ENCODE assay signal across 1 cellular context in the genomic region with DNA sequence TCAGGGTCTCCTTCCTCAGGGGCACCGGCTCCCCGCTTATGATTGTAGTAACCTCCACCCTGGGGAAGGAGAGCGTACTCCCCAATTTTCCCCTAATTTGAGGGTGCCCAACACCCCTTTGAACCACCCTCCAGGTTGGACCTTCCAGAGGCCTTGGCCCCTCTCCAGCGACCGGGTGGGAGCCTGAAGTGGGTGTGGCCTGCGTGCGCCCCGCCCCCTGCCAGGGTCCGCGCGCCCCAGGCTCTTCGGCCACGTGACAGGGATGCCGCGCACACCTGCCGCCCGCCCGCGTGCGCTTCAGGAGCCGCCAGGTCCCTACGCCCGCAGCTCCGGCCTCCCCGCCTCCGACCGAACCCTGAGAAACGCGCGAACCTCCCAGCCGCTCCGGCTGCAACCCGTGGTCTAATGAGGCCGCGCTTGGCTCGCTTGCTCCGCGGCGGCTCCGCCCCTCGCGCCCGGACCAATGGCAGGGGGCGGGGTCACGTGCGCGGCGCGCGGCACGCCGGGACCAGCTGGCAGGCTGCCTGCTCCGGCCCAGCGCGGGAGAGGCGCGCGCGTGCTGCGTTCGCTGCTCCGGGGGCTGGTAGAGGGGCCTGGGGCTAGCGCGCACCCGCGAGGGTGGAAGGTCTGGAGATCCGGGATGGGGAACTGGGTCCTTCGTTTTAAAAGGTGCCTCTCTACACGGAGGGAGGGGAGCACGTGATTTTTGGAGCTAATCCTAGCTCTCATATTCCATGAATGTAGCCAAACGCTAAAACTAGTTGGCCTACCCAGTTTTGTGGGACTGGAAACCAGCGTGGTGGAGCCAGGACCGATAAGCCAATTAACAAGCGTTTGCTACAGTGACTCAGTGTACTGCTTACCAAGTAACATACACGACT.
TF ChIP-seq lines count a peak whose summit lies in the region.

A gene (minus strand): TSS at position 404 of the 881 bp plus-strand sequence. CDS start 618 bp downstream, outside the sequence.

TF ChIP-seq in HepG2, 621 proteins besides CTCF, POLR2A, EP300 and RAD21 (continued from another document and continues in another):
- TF ChIP-seq, protein P1, sequence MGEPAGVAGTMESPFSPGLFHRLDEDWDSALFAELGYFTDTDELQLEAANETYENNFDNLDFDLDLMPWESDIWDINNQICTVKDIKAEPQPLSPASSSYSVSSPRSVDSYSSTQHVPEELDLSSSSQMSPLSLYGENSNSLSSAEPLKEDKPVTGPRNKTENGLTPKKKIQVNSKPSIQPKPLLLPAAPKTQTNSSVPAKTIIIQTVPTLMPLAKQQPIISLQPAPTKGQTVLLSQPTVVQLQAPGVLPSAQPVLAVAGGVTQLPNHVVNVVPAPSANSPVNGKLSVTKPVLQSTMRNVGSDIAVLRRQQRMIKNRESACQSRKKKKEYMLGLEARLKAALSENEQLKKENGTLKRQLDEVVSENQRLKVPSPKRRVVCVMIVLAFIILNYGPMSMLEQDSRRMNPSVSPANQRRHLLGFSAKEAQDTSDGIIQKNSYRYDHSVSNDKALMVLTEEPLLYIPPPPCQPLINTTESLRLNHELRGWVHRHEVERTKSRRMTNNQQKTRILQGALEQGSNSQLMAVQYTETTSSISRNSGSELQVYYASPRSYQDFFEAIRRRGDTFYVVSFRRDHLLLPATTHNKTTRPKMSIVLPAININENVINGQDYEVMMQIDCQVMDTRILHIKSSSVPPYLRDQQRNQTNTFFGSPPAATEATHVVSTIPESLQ (CRISPR knock-in tag; conservative IDR thresholded peaks at IDR 0.05) = no peak
- peak; percentile 59; the same call in 1 of the 2 replicates for TF ChIP-seq ZNF230 (CRISPR knock-in tag; IDR thresholded peaks at IDR 0.05)
- TF ChIP-seq, protein P2, sequence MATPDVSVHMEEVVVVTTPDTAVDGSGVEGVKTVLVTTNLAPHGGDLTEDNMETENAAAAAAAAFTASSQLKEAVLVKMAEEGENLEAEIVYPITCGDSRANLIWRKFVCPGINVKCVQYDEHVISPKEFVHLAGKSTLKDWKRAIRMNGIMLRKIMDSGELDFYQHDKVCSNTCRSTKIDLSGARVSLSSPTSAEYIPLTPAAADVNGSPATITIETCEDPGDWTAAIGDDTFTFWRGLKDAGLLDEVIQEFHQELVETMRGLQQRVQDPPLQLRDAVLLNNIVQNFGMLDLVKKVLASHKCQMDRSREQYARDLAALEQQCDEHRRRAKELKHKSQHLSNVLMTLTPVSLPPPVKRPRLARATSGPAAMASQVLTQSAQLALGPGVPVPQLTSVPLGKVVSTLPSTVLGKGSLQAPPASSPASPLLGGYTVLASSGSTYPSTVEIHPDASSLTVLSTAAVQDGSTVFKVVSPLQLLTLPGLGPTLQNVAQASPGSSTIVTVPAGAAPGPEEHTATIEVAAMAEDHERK (CRISPR knock-in tag; IDR thresholded peaks at IDR 0.05; ENCODE audit: low read depth) = no peak
- TF ChIP-seq XRCC5 (optimal IDR thresholded peaks at IDR 0.05; ENCODE audit: low read length) = peak; percentile 65
- TF ChIP-seq XBP1 (CRISPR knock-in tag; IDR thresholded peaks at IDR 0.05) = no peak; the same call in 1 of the 2 replicates
- peak; percentile 94; the same call in 1 of the 2 replicates for TF ChIP-seq ZNF598 (CRISPR knock-in tag; IDR thresholded peaks at IDR 0.05; ENCODE audit: borderline replicate concordance)
- peak; percentile 79 for TF ChIP-seq ASH2L (IDR thresholded peaks at IDR 0.05; ENCODE audit: insufficient read length, low read depth, low read length)
- TF ChIP-seq ZNF350 (CRISPR knock-in tag; IDR thresholded peaks at IDR 0.05; ENCODE audit: borderline replicate concordance, low read depth) = no peak
- 0 out of 2 replicates have a peak, but pooled peaks have one; percentile 37 for TF ChIP-seq MLLT10 (CRISPR knock-in tag; IDR thresholded peaks at IDR 0.05)
- TF ChIP-seq ZNF326 (CRISPR knock-in tag; IDR thresholded peaks at IDR 0.05; ENCODE audit: borderline replicate concordance) = no peak
- peak; percentile 79 for TF ChIP-seq PHF8 (CRISPR knock-in tag; IDR thresholded peaks at IDR 0.05)
- TF ChIP-seq, protein P3, sequence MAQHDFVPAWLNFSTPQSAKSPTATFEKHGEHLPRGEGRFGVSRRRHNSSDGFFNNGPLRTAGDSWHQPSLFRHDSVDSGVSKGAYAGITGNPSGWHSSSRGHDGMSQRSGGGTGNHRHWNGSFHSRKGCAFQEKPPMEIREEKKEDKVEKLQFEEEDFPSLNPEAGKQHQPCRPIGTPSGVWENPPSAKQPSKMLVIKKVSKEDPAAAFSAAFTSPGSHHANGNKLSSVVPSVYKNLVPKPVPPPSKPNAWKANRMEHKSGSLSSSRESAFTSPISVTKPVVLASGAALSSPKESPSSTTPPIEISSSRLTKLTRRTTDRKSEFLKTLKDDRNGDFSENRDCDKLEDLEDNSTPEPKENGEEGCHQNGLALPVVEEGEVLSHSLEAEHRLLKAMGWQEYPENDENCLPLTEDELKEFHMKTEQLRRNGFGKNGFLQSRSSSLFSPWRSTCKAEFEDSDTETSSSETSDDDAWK (CRISPR knock-in tag; IDR thresholded peaks at IDR 0.05) = no peak
- no peak for TF ChIP-seq MZF1 (CRISPR knock-in tag; IDR thresholded peaks at IDR 0.05; ENCODE audit: borderline replicate concordance)
- TF ChIP-seq PLRG1 (conservative IDR thresholded peaks at IDR 0.05) = no peak
- TF ChIP-seq ZSCAN21 (CRISPR knock-in tag; IDR thresholded peaks at IDR 0.05; ENCODE audit: borderline replicate concordance) = peak; percentile 98
- TF ChIP-seq RFXAP (CRISPR knock-in tag; IDR thresholded peaks at IDR 0.05; ENCODE audit: borderline replicate concordance) = peak; percentile 80
- no peak for TF ChIP-seq CCAR2 (optimal IDR thresholded peaks at IDR 0.05; ENCODE audit: low read depth, low read length)
- TF ChIP-seq, protein P4, sequence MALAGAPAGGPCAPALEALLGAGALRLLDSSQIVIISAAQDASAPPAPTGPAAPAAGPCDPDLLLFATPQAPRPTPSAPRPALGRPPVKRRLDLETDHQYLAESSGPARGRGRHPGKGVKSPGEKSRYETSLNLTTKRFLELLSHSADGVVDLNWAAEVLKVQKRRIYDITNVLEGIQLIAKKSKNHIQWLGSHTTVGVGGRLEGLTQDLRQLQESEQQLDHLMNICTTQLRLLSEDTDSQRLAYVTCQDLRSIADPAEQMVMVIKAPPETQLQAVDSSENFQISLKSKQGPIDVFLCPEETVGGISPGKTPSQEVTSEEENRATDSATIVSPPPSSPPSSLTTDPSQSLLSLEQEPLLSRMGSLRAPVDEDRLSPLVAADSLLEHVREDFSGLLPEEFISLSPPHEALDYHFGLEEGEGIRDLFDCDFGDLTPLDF (CRISPR knock-in tag; IDR thresholded peaks at IDR 0.05) = no peak; the same call in 1 of the 2 replicates
- no peak for TF ChIP-seq SRSF4 (IDR thresholded peaks at IDR 0.05; ENCODE audit: low read depth, low read length, poor library complexity, severe bottlenecking)
- TF ChIP-seq NFKB2 (CRISPR knock-in tag; IDR thresholded peaks at IDR 0.05; ENCODE audit: borderline replicate concordance) = peak; percentile 99
- TF ChIP-seq ZNF550 (CRISPR knock-in tag; IDR thresholded peaks at IDR 0.05; ENCODE audit: borderline replicate concordance) = no peak
- TF ChIP-seq, protein P5, sequence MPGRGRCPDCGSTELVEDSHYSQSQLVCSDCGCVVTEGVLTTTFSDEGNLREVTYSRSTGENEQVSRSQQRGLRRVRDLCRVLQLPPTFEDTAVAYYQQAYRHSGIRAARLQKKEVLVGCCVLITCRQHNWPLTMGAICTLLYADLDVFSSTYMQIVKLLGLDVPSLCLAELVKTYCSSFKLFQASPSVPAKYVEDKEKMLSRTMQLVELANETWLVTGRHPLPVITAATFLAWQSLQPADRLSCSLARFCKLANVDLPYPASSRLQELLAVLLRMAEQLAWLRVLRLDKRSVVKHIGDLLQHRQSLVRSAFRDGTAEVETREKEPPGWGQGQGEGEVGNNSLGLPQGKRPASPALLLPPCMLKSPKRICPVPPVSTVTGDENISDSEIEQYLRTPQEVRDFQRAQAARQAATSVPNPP (CRISPR knock-in tag; IDR thresholded peaks at IDR 0.05) = peak; percentile 99
- TF ChIP-seq MBD4 (IDR thresholded peaks at IDR 0.05; ENCODE audit: borderline replicate concordance, low read length) = no peak
- TF ChIP-seq ZNF383 (CRISPR knock-in tag; IDR thresholded peaks at IDR 0.05; ENCODE audit: borderline replicate concordance) = 0 out of 2 replicates have a peak, but pooled peaks have one; percentile 51
- TF ChIP-seq FOXA1 (IDR thresholded peaks at IDR 0.05) = no peak
- TF ChIP-seq FOXA1 (CRISPR knock-in tag; IDR thresholded peaks at IDR 0.05) = no peak
- TF ChIP-seq SIN3B (IDR thresholded peaks at IDR 0.05; ENCODE audit: low read length) = no peak
- TF ChIP-seq, protein P6, sequence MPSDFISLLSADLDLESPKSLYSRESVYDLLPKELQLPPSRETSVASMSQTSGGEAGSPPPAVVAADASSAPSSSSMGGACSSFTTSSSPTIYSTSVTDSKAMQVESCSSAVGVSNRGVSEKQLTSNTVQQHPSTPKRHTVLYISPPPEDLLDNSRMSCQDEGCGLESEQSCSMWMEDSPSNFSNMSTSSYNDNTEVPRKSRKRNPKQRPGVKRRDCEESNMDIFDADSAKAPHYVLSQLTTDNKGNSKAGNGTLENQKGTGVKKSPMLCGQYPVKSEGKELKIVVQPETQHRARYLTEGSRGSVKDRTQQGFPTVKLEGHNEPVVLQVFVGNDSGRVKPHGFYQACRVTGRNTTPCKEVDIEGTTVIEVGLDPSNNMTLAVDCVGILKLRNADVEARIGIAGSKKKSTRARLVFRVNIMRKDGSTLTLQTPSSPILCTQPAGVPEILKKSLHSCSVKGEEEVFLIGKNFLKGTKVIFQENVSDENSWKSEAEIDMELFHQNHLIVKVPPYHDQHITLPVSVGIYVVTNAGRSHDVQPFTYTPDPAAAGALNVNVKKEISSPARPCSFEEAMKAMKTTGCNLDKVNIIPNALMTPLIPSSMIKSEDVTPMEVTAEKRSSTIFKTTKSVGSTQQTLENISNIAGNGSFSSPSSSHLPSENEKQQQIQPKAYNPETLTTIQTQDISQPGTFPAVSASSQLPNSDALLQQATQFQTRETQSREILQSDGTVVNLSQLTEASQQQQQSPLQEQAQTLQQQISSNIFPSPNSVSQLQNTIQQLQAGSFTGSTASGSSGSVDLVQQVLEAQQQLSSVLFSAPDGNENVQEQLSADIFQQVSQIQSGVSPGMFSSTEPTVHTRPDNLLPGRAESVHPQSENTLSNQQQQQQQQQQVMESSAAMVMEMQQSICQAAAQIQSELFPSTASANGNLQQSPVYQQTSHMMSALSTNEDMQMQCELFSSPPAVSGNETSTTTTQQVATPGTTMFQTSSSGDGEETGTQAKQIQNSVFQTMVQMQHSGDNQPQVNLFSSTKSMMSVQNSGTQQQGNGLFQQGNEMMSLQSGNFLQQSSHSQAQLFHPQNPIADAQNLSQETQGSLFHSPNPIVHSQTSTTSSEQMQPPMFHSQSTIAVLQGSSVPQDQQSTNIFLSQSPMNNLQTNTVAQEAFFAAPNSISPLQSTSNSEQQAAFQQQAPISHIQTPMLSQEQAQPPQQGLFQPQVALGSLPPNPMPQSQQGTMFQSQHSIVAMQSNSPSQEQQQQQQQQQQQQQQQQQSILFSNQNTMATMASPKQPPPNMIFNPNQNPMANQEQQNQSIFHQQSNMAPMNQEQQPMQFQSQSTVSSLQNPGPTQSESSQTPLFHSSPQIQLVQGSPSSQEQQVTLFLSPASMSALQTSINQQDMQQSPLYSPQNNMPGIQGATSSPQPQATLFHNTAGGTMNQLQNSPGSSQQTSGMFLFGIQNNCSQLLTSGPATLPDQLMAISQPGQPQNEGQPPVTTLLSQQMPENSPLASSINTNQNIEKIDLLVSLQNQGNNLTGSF (CRISPR knock-in tag; IDR thresholded peaks at IDR 0.05) = peak; percentile 97
- TF ChIP-seq KMT2B (CRISPR knock-in tag; IDR thresholded peaks at IDR 0.05) = 0 out of 2 replicates have a peak, but pooled peaks have one; percentile 24
- TF ChIP-seq, protein P7, sequence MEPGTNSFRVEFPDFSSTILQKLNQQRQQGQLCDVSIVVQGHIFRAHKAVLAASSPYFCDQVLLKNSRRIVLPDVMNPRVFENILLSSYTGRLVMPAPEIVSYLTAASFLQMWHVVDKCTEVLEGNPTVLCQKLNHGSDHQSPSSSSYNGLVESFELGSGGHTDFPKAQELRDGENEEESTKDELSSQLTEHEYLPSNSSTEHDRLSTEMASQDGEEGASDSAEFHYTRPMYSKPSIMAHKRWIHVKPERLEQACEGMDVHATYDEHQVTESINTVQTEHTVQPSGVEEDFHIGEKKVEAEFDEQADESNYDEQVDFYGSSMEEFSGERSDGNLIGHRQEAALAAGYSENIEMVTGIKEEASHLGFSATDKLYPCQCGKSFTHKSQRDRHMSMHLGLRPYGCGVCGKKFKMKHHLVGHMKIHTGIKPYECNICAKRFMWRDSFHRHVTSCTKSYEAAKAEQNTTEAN (CRISPR knock-in tag; conservative IDR thresholded peaks at IDR 0.05) = peak; percentile 95
- TF ChIP-seq, protein P8, sequence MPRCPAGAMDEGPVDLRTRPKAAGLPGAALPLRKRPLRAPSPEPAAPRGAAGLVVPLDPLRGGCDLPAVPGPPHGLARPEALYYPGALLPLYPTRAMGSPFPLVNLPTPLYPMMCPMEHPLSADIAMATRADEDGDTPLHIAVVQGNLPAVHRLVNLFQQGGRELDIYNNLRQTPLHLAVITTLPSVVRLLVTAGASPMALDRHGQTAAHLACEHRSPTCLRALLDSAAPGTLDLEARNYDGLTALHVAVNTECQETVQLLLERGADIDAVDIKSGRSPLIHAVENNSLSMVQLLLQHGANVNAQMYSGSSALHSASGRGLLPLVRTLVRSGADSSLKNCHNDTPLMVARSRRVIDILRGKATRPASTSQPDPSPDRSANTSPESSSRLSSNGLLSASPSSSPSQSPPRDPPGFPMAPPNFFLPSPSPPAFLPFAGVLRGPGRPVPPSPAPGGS (CRISPR knock-in tag; IDR thresholded peaks at IDR 0.05) = peak; percentile 99
- TF ChIP-seq, protein P9, sequence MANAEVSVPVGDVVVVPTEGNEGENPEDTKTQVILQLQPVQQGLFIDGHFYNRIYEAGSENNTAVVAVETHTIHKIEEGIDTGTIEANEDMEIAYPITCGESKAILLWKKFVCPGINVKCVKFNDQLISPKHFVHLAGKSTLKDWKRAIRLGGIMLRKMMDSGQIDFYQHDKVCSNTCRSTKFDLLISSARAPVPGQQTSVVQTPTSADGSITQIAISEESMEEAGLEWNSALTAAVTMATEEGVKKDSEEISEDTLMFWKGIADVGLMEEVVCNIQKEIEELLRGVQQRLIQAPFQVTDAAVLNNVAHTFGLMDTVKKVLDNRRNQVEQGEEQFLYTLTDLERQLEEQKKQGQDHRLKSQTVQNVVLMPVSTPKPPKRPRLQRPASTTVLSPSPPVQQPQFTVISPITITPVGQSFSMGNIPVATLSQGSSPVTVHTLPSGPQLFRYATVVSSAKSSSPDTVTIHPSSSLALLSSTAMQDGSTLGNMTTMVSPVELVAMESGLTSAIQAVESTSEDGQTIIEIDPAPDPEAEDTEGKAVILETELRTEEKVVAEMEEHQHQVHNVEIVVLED (CRISPR knock-in tag; IDR thresholded peaks at IDR 0.05; ENCODE audit: borderline replicate concordance) = peak; percentile 68
- TF ChIP-seq SRSF9 (IDR thresholded peaks at IDR 0.05; ENCODE audit: borderline replicate concordance, insufficient read depth, low read depth, low read length, poor library complexity, severe bottlenecking) = no peak
- TF ChIP-seq IKZF4 (CRISPR knock-in tag; IDR thresholded peaks at IDR 0.05; ENCODE audit: borderline replicate concordance, low read depth, not compliant biosample characterization) = peak; percentile 95
- peak; percentile 93 for TF ChIP-seq MXD4 (CRISPR knock-in tag; IDR thresholded peaks at IDR 0.05)
